In genomic region chr20:64044484-64045247, GRCh38 we compare ENCODE assay signal across 10 cellular contexts. TPM values are rescaled to one million over a fixed set of nuclear protein-coding genes. Genes with fewer than 3 reads are reported as not detected.
DNase-seq lines count a peak whose midpoint lies in the region; ATAC-seq, FAIRE-seq and TF ChIP-seq lines count a peak whose summit lies in the region.
"Had no signal": no experiment of that assay in that cellular context is flagged by ENCODE, and none has a peak within 500 bp of the region (broad histone marks: within the 10 kb centered on the region; RNA-seq: fewer than 3 reads in every experiment).

No MANE protein-coding gene starts in this region.

- DNase-seq in AG10803 (ENCODE audit: low read depth) (peak; percentile 50), HTR-8/SVneo (ENCODE audit: insufficient read length, low spot score) (peak; percentile 94), T47D (ENCODE audit: low read depth in 1 of 2, low spot score in 1 of 2) (peak; percentile 81 to 86), left lobe of liver (ENCODE audit: low spot score) (no peak), natural killer cell (no peak), activated gamma-delta T cell treated with Interleukin-2 at 50 U/mL for 16 hours (no peak), NCI-H2196 treated with DMSO at 0.1 percent for 48 hours (lab: John Stamatoyannopoulos, UW; ENCODE audit: unreplicated experiment) (no peak)
- DNase-seq in stimulated activated naive CD8-positive, alpha-beta T cell treated with anti-CD3 and anti-CD28 coated beads, Interleukin-15, Interleukin-2, amounts not matched to agents 100 U/mL and 50 U/mL, for 24 hours, result no peak
- DNase-seq: activated T-cell treated with anti-CD3 and anti-CD28 coated beads, Interleukin-2, amount 50 U/mL, for 72 hours; stimulated activated naive B cell treated with anti-CD40 and anti-IgM and Interleukin-4, amounts not matched to agents 10 μg/mL and 1 μg/mL and 100 μg/mL, for 72 hours had no signal

- no peak for TF ChIP-seq CTCF in AG10803 (conservative IDR thresholded peaks at IDR 0.05; ENCODE audit: low read length)
- no peak for TF ChIP-seq CTCF in natural killer cell (IDR thresholded peaks at IDR 0.05)

- peaks cover 22 to 30% of the 10 kb centered on the region in 2 donors for H3K27me3 Mint-ChIP-seq in natural killer cell (ENCODE audit: low read depth in 2 of 2)

- no peaks in the 10 kb centered on the region for H3K36me3 Mint-ChIP-seq in natural killer cell

- H3K27ac Mint-ChIP-seq in natural killer cell, result no peak overlapping the region
- H3K27ac Mint-ChIP-seq: activated T-cell treated with anti-CD3 and anti-CD28 coated beads, Interleukin-2, amount 50 U/mL, for 72 hours; stimulated activated naive B cell treated with anti-CD40 and anti-IgM and Interleukin-4, amounts not matched to agents 10 μg/mL and 1 μg/mL and 100 μg/mL, for 72 hours had no signal

- no peak overlapping the region for H3K4me3 ChIP-seq in AG10803 (ENCODE audit: low read length)

- in situ Hi-C loops in T47D (cut with HindIII; ENCODE audit: low pct_unique_long_range_greater_than_20kb, low sequenced_read_pairs), result no loop called here

- FAIRE-seq in HTR-8/SVneo (lab: Jason Lieb, UNC), result peak; percentile 96

- H3K4me1 Mint-ChIP-seq in natural killer cell, result peaks cover 0 to 5% of the 10 kb centered on the region in 2 donors

- no peak overlapping the region for H3K4me3 Mint-ChIP-seq in natural killer cell
- H3K4me3 Mint-ChIP-seq: activated T-cell treated with anti-CD3 and anti-CD28 coated beads, Interleukin-2, amount 50 U/mL, for 72 hours; stimulated activated naive B cell treated with anti-CD40 and anti-IgM and Interleukin-4, amounts not matched to agents 10 μg/mL and 1 μg/mL and 100 μg/mL, for 72 hours had no signal

- ATAC-seq in left lobe of liver, result peak; percentile 37
- no peak for ATAC-seq in natural killer cell
- no peak for ATAC-seq in stimulated activated naive CD8-positive, alpha-beta T cell treated with anti-CD3 and anti-CD28 coated beads, Interleukin-15, Interleukin-2, amounts not matched to agents 100 U/mL and 50 U/mL, for 24 hours
- ATAC-seq: activated T-cell treated with anti-CD3 and anti-CD28 coated beads, Interleukin-2, amount 50 U/mL, for 72 hours; stimulated activated naive B cell treated with anti-CD40 and anti-IgM and Interleukin-4, amounts not matched to agents 10 μg/mL and 1 μg/mL and 100 μg/mL, for 72 hours had no signal

- H3K9me3 Mint-ChIP-seq in natural killer cell, result no peaks in the 10 kb centered on the region
- H3K9me3 Mint-ChIP-seq: activated T-cell treated with anti-CD3 and anti-CD28 coated beads, Interleukin-2, amount 50 U/mL, for 72 hours; stimulated activated naive B cell treated with anti-CD40 and anti-IgM and Interleukin-4, amounts not matched to agents 10 μg/mL and 1 μg/mL and 100 μg/mL, for 72 hours had no signal

- intact Hi-C loops in natural killer cell (cut with micrococcal nuclease), result no loop called here

RNA-seq across cellular contexts. Expression of gene SOX18, which starts 4.8 kb away (rescaled TPM):
- total RNA-seq in left lobe of liver (8.1 TPM), natural killer cell (not detected)

RNA-seq across cellular contexts. Expression of gene C20orf204, which starts 8.7 kb away (rescaled TPM):
- total RNA-seq in left lobe of liver (0.68 TPM), natural killer cell (1 to 10 TPM; 4.3 to 5.5 (median 5.3) TPM)

RNA-seq across cellular contexts. Expression of gene TCEA2, which starts 18.3 kb away (rescaled TPM):
- 49.2 TPM for total RNA-seq in left lobe of liver
- 10 to 100 TPM; 25.0 to 28.7 (median 28.5) TPM for total RNA-seq in natural killer cell

RNA-seq across cellular contexts. Expression of gene RGS19, which starts 34.7 kb away (rescaled TPM):
- total RNA-seq in left lobe of liver, result 4.6 TPM
- 10 to 100 TPM; 61.9 to 76.4 (median 68.2) TPM for total RNA-seq in natural killer cell

RNA-seq across cellular contexts. Expression of gene OPRL1, which starts 35.2 kb away (rescaled TPM):
- total RNA-seq in left lobe of liver, result 0.15 TPM
- total RNA-seq in natural killer cell, result 1 to 10 TPM; 1.2 to 2.2 (median 1.4) TPM

Comparison
In these comparisons a context has a peak if more than half of its experiments do, and no peak if none do; other contexts are left out.
1. DNase-seq: peak in AG10803 (single experiment), HTR-8/SVneo (single experiment) and T47D (2 of 2); none in left lobe of liver (single experiment), natural killer cell (single experiment), stimulated activated naive CD8-positive, alpha-beta T cell treated with anti-CD3 and anti-CD28 coated beads, Interleukin-15, Interleukin-2, amounts not matched to agents 100 U/mL and 50 U/mL, for 24 hours (single experiment), activated gamma-delta T cell treated with Interleukin-2 at 50 U/mL for 16 hours (single experiment) and NCI-H2196 treated with DMSO at 0.1 percent for 48 hours (single experiment).